ENCODE assay signal across 25 cellular contexts in the genomic region with DNA sequence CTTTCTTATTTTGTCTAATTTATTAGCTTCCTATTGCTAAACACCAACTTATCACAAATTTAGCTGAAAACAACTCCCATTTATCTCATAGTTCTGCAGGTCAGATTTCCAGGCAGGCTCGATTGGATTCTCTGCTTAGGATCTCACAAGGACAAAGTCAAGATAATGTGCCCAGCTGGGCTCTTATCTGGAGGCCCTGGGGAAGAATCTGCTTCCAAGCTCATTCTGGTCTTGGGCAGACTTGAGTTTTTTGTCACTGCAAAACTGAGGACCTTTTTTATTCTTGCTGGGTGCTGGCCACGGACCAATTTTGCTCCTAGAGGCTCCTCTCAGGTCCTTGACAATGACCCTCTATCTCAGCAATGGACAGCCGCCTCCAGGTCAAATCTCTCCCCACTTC.
"Had no signal": no experiment of that assay in that cellular context is flagged by ENCODE, and none has a peak within 500 bp of the region (broad histone marks: within the 10 kb centered on the region; RNA-seq: fewer than 3 reads in every experiment).

No MANE protein-coding gene starts in this region.

- H3K4me3 Mint-ChIP-seq: activated CD4-positive, alpha-beta T cell treated with anti-CD3 and anti-CD28 coated beads, Interleukin-2, amount 10 ng/mL, durations not matched to agents 7 days and 5 days; activated CD8-positive, alpha-beta T cell treated with anti-CD3 and anti-CD28 coated beads, Interleukin-2, amount 10 ng/mL, durations not matched to agents 7 days and 5 days; activated naive CD8-positive, alpha-beta T cell; activated T-cell treated with anti-CD3 and anti-CD28 coated beads, Interleukin-2, amount 50 U/mL, for 24 hours; natural killer cell treated with Interleukin-12 subunit alpha and Interleukin-12 subunit beta and Interleukin-15 and Interleukin-18, amount 100 ng/mL, for 72 hours; stimulated activated naive CD8-positive, alpha-beta T cell treated with anti-CD3 and anti-CD28 coated beads, Interleukin-15, Interleukin-2, amounts not matched to agents 100 ng/mL and 50 ng/mL, for 24 hours had no signal

- H3K9me3 Mint-ChIP-seq: activated CD4-positive, alpha-beta T cell treated with anti-CD3 and anti-CD28 coated beads, Interleukin-2, amount 10 ng/mL, durations not matched to agents 7 days and 5 days; activated T-cell treated with anti-CD3 and anti-CD28 coated beads, Interleukin-2, amount 50 U/mL, for 24 hours; activated T-helper 2 cell treated with anti-CD3 and anti-CD28 coated beads, Interferon-gamma antibody, Interleukin-2, Interleukin-4, amounts not matched to agents 10 μg/mL and 5 μg/mL and 100 μg/mL, durations not matched to agents 14 hours and 24 hours and 36 hours; natural killer cell treated with Interleukin-12 subunit alpha and Interleukin-12 subunit beta and Interleukin-15 and Interleukin-18, amount 100 ng/mL, for 72 hours; stimulated activated naive CD8-positive, alpha-beta T cell treated with anti-CD3 and anti-CD28 coated beads, Interleukin-15, Interleukin-2, amounts not matched to agents 100 ng/mL and 50 ng/mL, for 24 hours had no signal

- H3K36me3 Mint-ChIP-seq: activated naive CD8-positive, alpha-beta T cell; natural killer cell treated with Interleukin-12 subunit alpha and Interleukin-12 subunit beta and Interleukin-15 and Interleukin-18, amount 100 ng/mL, for 72 hours had no signal

- H3K4me3 ChIP-seq: breast epithelium, coronary artery, esophagus squamous epithelium, gastroesophageal sphincter, lung, sigmoid colon, tibial nerve had no signal

- H3K27ac ChIP-seq: breast epithelium, coronary artery, esophagus squamous epithelium, gastroesophageal sphincter, sigmoid colon, VCaP had no signal

- DNase-seq: activated CD4-positive, alpha-beta T cell treated with anti-CD3 and anti-CD28 coated beads, Interleukin-2, amount 10 ng/mL, durations not matched to agents 7 days and 5 days; activated CD4-positive, CD25-positive, alpha-beta regulatory T cell treated with anti-CD3 and anti-CD28 coated beads, Interleukin-2, amount 50 U/mL, for 72 hours; activated CD8-positive, alpha-beta T cell treated with anti-CD3 and anti-CD28 coated beads, Interleukin-2, amount 10 ng/mL, durations not matched to agents 7 days and 5 days; activated naive CD4-positive, alpha-beta T cell; activated T-cell treated with anti-CD3 and anti-CD28 coated beads, Interleukin-2, amount 50 U/mL, for 24 hours; amniotic stem cell; cerebellar nuclear complex; esophagus squamous epithelium; head of caudate nucleus; kidney; retina; sigmoid colon; stimulated activated CD4-positive, alpha-beta T cell treated with anti-CD3 and anti-CD28 coated beads, Interleukin-4, amount 100 ng/mL, for 4 hours; substantia nigra had no signal

- H3K36me3 ChIP-seq: breast epithelium, esophagus squamous epithelium, gastroesophageal sphincter, sigmoid colon, tibial nerve had no signal

- H3K27ac Mint-ChIP-seq: activated CD4-positive, alpha-beta T cell treated with anti-CD3 and anti-CD28 coated beads, Interleukin-2, amount 10 ng/mL, durations not matched to agents 7 days and 5 days; activated CD8-positive, alpha-beta T cell treated with anti-CD3 and anti-CD28 coated beads, Interleukin-2, amount 10 ng/mL, durations not matched to agents 7 days and 5 days; activated naive CD8-positive, alpha-beta T cell; activated T-cell treated with anti-CD3 and anti-CD28 coated beads, Interleukin-2, amount 50 U/mL, for 24 hours; activated T-helper 2 cell treated with anti-CD3 and anti-CD28 coated beads, Interferon-gamma antibody, Interleukin-2, Interleukin-4, amounts not matched to agents 10 μg/mL and 5 μg/mL and 100 μg/mL, durations not matched to agents 14 hours and 24 hours and 36 hours; natural killer cell treated with Interleukin-12 subunit alpha and Interleukin-12 subunit beta and Interleukin-15 and Interleukin-18, amount 100 ng/mL, for 72 hours; progenitor cell of endocrine pancreas; stimulated activated naive CD8-positive, alpha-beta T cell treated with anti-CD3 and anti-CD28 coated beads, Interleukin-15, Interleukin-2, amounts not matched to agents 100 ng/mL and 50 ng/mL, for 24 hours had no signal

- ATAC-seq: activated CD8-positive, alpha-beta T cell treated with anti-CD3 and anti-CD28 coated beads, Interleukin-2, amount 10 ng/mL, durations not matched to agents 7 days and 5 days; gastroesophageal sphincter; natural killer cell treated with Interleukin-12 subunit alpha and Interleukin-12 subunit beta and Interleukin-15 and Interleukin-18, amount 100 ng/mL, for 72 hours had no signal

- H3K9me3 ChIP-seq: breast epithelium, esophagus squamous epithelium, gastroesophageal sphincter, sigmoid colon, tibial nerve had no signal

- H3K27me3 Mint-ChIP-seq: activated T-cell treated with anti-CD3 and anti-CD28 coated beads, Interleukin-2, amount 50 U/mL, for 24 hours had no signal

- H3K4me1 ChIP-seq: breast epithelium had no signal

- H3K27me3 ChIP-seq: breast epithelium, gastroesophageal sphincter, sigmoid colon, tibial nerve had no signal
